ENCODE assay signal across 1 cellular context in genomic region chr14:73886449-73887115, GRCh38.
TF ChIP-seq lines count a peak whose summit lies in the region.

A gene with protein sequence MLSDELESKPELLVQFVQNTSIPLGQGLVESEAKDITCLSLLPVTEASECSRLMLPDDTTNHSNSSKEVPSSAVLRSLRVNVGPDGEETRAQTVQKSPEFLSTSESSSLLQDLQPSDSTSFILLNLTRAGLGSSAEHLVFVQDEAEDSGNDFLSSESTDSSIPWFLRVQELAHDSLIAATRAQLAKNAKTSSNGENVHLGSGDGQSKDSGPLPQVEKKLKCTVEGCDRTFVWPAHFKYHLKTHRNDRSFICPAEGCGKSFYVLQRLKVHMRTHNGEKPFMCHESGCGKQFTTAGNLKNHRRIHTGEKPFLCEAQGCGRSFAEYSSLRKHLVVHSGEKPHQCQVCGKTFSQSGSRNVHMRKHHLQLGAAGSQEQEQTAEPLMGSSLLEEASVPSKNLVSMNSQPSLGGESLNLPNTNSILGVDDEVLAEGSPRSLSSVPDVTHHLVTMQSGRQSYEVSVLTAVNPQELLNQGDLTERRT (plus strand): TSS chr14:73886859. CDS start chr14:73892176, 5,317 bp downstream.

TF ChIP-seq in HEK293, 187 proteins besides CTCF, POLR2A, EP300 and RAD21 (continued from another document):
- no peak for TF ChIP-seq ZNF549 (tag by site-specific recombination; IDR thresholded peaks at IDR 0.05)
- peak; percentile 77 for TF ChIP-seq SP3 (tag by site-specific recombination; IDR thresholded peaks at IDR 0.05)
- TF ChIP-seq ZSCAN4 (tag by site-specific recombination; IDR thresholded peaks at IDR 0.05): no peak
- TF ChIP-seq, protein P1, sequence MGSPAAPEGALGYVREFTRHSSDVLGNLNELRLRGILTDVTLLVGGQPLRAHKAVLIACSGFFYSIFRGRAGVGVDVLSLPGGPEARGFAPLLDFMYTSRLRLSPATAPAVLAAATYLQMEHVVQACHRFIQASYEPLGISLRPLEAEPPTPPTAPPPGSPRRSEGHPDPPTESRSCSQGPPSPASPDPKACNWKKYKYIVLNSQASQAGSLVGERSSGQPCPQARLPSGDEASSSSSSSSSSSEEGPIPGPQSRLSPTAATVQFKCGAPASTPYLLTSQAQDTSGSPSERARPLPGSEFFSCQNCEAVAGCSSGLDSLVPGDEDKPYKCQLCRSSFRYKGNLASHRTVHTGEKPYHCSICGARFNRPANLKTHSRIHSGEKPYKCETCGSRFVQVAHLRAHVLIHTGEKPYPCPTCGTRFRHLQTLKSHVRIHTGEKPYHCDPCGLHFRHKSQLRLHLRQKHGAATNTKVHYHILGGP (tag by site-specific recombination; IDR thresholded peaks at IDR 0.05): no peak
- TF ChIP-seq ZNF560 (tag by site-specific recombination; IDR thresholded peaks at IDR 0.05; ENCODE audit: borderline replicate concordance): no peak
- TF ChIP-seq ZNF362 (tag by site-specific recombination; IDR thresholded peaks at IDR 0.05): peak; percentile 59; the same call in 1 of the 2 replicates
- no peak for TF ChIP-seq ZNF416 (tag by site-specific recombination; IDR thresholded peaks at IDR 0.05)
- no peak for TF ChIP-seq ZNF530 (tag by site-specific recombination; IDR thresholded peaks at IDR 0.05; ENCODE audit: low read depth)
- no peak for TF ChIP-seq ZBTB44 (tag by site-specific recombination; IDR thresholded peaks at IDR 0.05)
- no peak for TF ChIP-seq ZNF202 (tag by site-specific recombination; IDR thresholded peaks at IDR 0.05; ENCODE audit: borderline replicate concordance)
- no peak for TF ChIP-seq SCRT1 (tag by site-specific recombination; IDR thresholded peaks at IDR 0.05; ENCODE audit: borderline replicate concordance)
- TF ChIP-seq, protein P2, sequence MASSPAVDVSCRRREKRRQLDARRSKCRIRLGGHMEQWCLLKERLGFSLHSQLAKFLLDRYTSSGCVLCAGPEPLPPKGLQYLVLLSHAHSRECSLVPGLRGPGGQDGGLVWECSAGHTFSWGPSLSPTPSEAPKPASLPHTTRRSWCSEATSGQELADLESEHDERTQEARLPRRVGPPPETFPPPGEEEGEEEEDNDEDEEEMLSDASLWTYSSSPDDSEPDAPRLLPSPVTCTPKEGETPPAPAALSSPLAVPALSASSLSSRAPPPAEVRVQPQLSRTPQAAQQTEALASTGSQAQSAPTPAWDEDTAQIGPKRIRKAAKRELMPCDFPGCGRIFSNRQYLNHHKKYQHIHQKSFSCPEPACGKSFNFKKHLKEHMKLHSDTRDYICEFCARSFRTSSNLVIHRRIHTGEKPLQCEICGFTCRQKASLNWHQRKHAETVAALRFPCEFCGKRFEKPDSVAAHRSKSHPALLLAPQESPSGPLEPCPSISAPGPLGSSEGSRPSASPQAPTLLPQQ (tag by site-specific recombination; IDR thresholded peaks at IDR 0.05): peak; percentile 73
- TF ChIP-seq MEIS1 (CRISPR knock-in tag; IDR thresholded peaks at IDR 0.05; ENCODE audit: borderline replicate concordance): no peak
- TF ChIP-seq KLF7 (tag by site-specific recombination; IDR thresholded peaks at IDR 0.05; ENCODE audit: borderline replicate concordance): no peak
- no peak for TF ChIP-seq SETDB1 (IDR thresholded peaks at IDR 0.05; ENCODE audit: insufficient read length, low read length)
- TF ChIP-seq SALL2 (tag by site-specific recombination; IDR thresholded peaks at IDR 0.05; ENCODE audit: borderline replicate concordance): no peak
- TF ChIP-seq ZNF391 (tag by site-specific recombination; IDR thresholded peaks at IDR 0.05; ENCODE audit: borderline replicate concordance, low read depth): peak; percentile 19; the same call in 1 of the 2 replicates
- TF ChIP-seq PRDM6 (tag by site-specific recombination; IDR thresholded peaks at IDR 0.05): no peak
- peak; percentile 63 for TF ChIP-seq KLF1 (tag by site-specific recombination; IDR thresholded peaks at IDR 0.05)
- no peak for TF ChIP-seq ZNF623 (tag by site-specific recombination; IDR thresholded peaks at IDR 0.05)
- 0 out of 2 replicates have a peak, but pooled peaks have one; percentile 29 for TF ChIP-seq ZNF843 (tag by site-specific recombination; IDR thresholded peaks at IDR 0.05)
- no peak for TF ChIP-seq ZNF701 (tag by site-specific recombination; IDR thresholded peaks at IDR 0.05)
- no peak for TF ChIP-seq HOXC10 (CRISPR knock-in tag; IDR thresholded peaks at IDR 0.05)
- TF ChIP-seq ZFP3 (tag by site-specific recombination; IDR thresholded peaks at IDR 0.05; ENCODE audit: low read depth): no peak
- TF ChIP-seq ZBTB1 (tag by site-specific recombination; IDR thresholded peaks at IDR 0.05): peak; percentile 79; the same call in 1 of the 2 replicates
- no peak for TF ChIP-seq ZNF510 (tag by site-specific recombination; IDR thresholded peaks at IDR 0.05; ENCODE audit: insufficient replicate concordance)
- TF ChIP-seq ZNF792 (tag by site-specific recombination; IDR thresholded peaks at IDR 0.05): no peak
- TF ChIP-seq BCL11B (tag by site-specific recombination; IDR thresholded peaks at IDR 0.05; ENCODE audit: low read depth): no peak; the same call in 1 of the 2 replicates
- TF ChIP-seq ZNF768 (tag by site-specific recombination; IDR thresholded peaks at IDR 0.05): no peak
- TF ChIP-seq FEZF1 (tag by site-specific recombination; IDR thresholded peaks at IDR 0.05): no peak
- TF ChIP-seq ZNF140 (tag by site-specific recombination; IDR thresholded peaks at IDR 0.05): no peak
- no peak for TF ChIP-seq ZNF791 (tag by site-specific recombination; IDR thresholded peaks at IDR 0.05)
- no peak for TF ChIP-seq YY1 (tag by site-specific recombination; IDR thresholded peaks at IDR 0.05)
- no peak for TF ChIP-seq ZNF626 (tag by site-specific recombination; IDR thresholded peaks at IDR 0.05)
- no peak for TF ChIP-seq ZNF777 (tag by site-specific recombination; IDR thresholded peaks at IDR 0.05; ENCODE audit: borderline replicate concordance)
- peak; percentile 57 for TF ChIP-seq SP7 (tag by site-specific recombination; IDR thresholded peaks at IDR 0.05)
- TF ChIP-seq ZNF2 (tag by site-specific recombination; IDR thresholded peaks at IDR 0.05): peak; percentile 31; the same call in 1 of the 2 replicates
- TF ChIP-seq, protein P3, sequence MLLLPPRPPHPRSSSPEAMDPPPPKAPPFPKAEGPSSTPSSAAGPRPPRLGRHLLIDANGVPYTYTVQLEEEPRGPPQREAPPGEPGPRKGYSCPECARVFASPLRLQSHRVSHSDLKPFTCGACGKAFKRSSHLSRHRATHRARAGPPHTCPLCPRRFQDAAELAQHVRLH (tag by site-specific recombination; IDR thresholded peaks at IDR 0.05): peak; percentile 13; the same call in 1 of the 2 replicates
- TF ChIP-seq REST (tag by site-specific recombination; IDR thresholded peaks at IDR 0.05): no peak
- TF ChIP-seq ZNF521 (tag by site-specific recombination; IDR thresholded peaks at IDR 0.05): no peak
- TF ChIP-seq ZNF155 (tag by site-specific recombination; IDR thresholded peaks at IDR 0.05): no peak
- no peak for TF ChIP-seq ZNF175 (tag by site-specific recombination; IDR thresholded peaks at IDR 0.05)
- TF ChIP-seq ZNF221 (tag by site-specific recombination; IDR thresholded peaks at IDR 0.05; ENCODE audit: borderline replicate concordance): no peak
- TF ChIP-seq ZSCAN16 (tag by site-specific recombination; IDR thresholded peaks at IDR 0.05): no peak
- TF ChIP-seq ZNF10 (tag by site-specific recombination; IDR thresholded peaks at IDR 0.05): no peak
- TF ChIP-seq ZNF785 (tag by site-specific recombination; IDR thresholded peaks at IDR 0.05): no peak
- TF ChIP-seq ZNF600 (tag by site-specific recombination; IDR thresholded peaks at IDR 0.05): peak; percentile 97
- no peak for TF ChIP-seq GLI2 (tag by site-specific recombination; IDR thresholded peaks at IDR 0.05; ENCODE audit: borderline replicate concordance, low read depth)
- no peak for TF ChIP-seq ZNF16 (tag by site-specific recombination; IDR thresholded peaks at IDR 0.05; ENCODE audit: low read depth)
- TF ChIP-seq, protein P4, sequence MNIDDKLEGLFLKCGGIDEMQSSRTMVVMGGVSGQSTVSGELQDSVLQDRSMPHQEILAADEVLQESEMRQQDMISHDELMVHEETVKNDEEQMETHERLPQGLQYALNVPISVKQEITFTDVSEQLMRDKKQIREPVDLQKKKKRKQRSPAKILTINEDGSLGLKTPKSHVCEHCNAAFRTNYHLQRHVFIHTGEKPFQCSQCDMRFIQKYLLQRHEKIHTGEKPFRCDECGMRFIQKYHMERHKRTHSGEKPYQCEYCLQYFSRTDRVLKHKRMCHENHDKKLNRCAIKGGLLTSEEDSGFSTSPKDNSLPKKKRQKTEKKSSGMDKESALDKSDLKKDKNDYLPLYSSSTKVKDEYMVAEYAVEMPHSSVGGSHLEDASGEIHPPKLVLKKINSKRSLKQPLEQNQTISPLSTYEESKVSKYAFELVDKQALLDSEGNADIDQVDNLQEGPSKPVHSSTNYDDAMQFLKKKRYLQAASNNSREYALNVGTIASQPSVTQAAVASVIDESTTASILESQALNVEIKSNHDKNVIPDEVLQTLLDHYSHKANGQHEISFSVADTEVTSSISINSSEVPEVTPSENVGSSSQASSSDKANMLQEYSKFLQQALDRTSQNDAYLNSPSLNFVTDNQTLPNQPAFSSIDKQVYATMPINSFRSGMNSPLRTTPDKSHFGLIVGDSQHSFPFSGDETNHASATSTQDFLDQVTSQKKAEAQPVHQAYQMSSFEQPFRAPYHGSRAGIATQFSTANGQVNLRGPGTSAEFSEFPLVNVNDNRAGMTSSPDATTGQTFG (tag by site-specific recombination; IDR thresholded peaks at IDR 0.05; ENCODE audit: borderline replicate concordance): no peak
- TF ChIP-seq ZNF394 (tag by site-specific recombination; IDR thresholded peaks at IDR 0.05; ENCODE audit: borderline replicate concordance): peak; percentile 65
- no peak for TF ChIP-seq ZNF248 (tag by site-specific recombination; IDR thresholded peaks at IDR 0.05)
TF ChIP-seq in HEK293: peak in this region for 59.
